Comparison of ENCODE assay signal across 14 cellular contexts in the genomic region with DNA sequence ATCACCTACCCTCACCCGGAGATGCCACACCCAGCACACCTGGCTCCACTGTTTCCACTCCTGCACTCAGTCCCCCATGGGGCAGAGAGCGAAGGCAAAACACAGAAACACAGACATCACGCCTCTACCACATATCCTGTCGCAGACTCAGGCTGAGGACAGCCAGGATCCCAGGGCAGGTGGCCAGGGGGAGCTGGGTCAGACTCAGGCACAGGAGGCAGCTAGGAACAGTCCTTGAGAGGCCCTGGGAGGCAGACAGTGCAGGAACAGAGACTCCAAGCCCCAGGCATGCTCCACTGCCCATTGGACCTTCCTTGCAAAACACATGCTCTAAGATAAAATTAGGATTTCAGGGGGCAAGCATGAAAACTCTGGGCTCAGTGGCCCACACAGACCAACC.
"Had no signal": no experiment of that assay in that cellular context is flagged by ENCODE, and none has a peak within 500 bp of the region (broad histone marks: within the 10 kb centered on the region; RNA-seq: fewer than 3 reads in every experiment).

No MANE protein-coding gene starts in this region.

- H3K36me3 ChIP-seq: cardiac muscle cell, left ventricle myocardium inferior, tibial nerve had no signal

- DNase-seq: activated CD4-positive, alpha-beta T cell treated with anti-CD3 and anti-CD28 coated beads for 4 hours; activated CD8-positive, alpha-beta memory T cell treated with anti-CD3 and anti-CD28 coated beads, Interleukin-2, amount 50 U/mL, for 48 hours; activated CD8-positive, alpha-beta T cell treated with anti-CD3 and anti-CD28 coated beads for 36 hours; activated naive CD4-positive, alpha-beta T cell; activated naive CD8-positive, alpha-beta T cell treated with anti-CD3 and anti-CD28 coated beads, Interleukin-2, amount 50 U/mL, for 24 hours; foreskin keratinocyte; head of caudate nucleus; left ventricle myocardium inferior; mesenchymal stem cell; stimulated activated CD4-positive, alpha-beta T cell treated with anti-CD3 and anti-CD28 coated beads, Interleukin-4, amount 100 ng/mL, for 4 hours; SW 1271 had no signal

- H3K4me1 ChIP-seq: left ventricle myocardium inferior, tibial nerve had no signal

- ATAC-seq: activated CD8-positive, alpha-beta T cell treated with anti-CD3 and anti-CD28 coated beads for 36 hours; activated naive CD8-positive, alpha-beta T cell treated with anti-CD3 and anti-CD28 coated beads, Interleukin-2, amount 50 U/mL, for 24 hours; foreskin keratinocyte had no signal

- H3K27me3 ChIP-seq: cardiac muscle cell, foreskin keratinocyte, tibial nerve had no signal

- H3K27ac ChIP-seq: cardiac muscle cell, foreskin keratinocyte, left ventricle myocardium inferior, skin epidermis, tibial nerve had no signal

- H3K4me3 ChIP-seq: cardiac muscle cell, left ventricle myocardium inferior, skin epidermis, tibial nerve had no signal
